ENCODE assay signal across 8 cellular contexts in the genomic region with DNA sequence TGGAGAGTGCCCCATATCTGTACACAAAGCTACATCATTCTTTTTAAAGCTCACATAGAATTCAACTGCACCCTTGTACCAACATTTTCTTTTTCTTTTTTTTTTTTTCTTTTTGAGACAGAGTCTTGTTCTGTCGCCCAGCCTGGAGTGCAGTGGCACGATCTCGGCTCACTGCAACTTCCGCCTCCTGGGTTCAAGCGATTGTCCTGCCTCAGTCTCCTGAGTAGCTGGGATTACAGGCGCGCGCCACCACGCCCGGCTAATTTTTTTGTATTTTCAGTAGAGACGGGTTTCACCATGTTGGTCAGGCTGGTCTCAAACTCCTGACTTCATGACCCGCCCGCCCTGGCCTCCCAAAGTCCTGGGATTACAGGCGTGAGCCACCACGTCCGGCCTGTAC. TPM values are rescaled to one million over a fixed set of nuclear protein-coding genes. Genes with fewer than 3 reads are reported as not detected.
DNase-seq lines count a peak whose midpoint lies in the region; ATAC-seq and TF ChIP-seq lines count a peak whose summit lies in the region.
"Not testable (repeated sequence)": the region's sequence is repeated elsewhere in the genome, so short reads cannot be mapped to it uniquely, and the experiment has no call there.

No MANE protein-coding gene starts in this region.

- H3K4me3 ChIP-seq in BLaER1 (peak overlapping the region; percentile 98), HUES6 (ENCODE audit: low read depth, low read length) (peak overlapping the region; percentile 99), adipocyte (ENCODE audit: low read length) (peak overlapping the region; percentile 93), epithelial cell of esophagus (ENCODE audit: low read length) (peak overlapping the region; percentile 54), left lung (peak overlapping the region; percentile 77 to 97), thymus (ENCODE audit: low read length) (peak overlapping the region; percentile 90)

- DNase-seq in T-helper 17 cell; adipocyte (ENCODE audit: low read depth); epithelial cell of esophagus (ENCODE audit: low read depth); left lung; osteocyte (ENCODE audit: extremely low spot score, unreplicated experiment): not testable (repeated sequence)

- H3K4me3 Mint-ChIP-seq in T-helper 17 cell (peak overlapping the region; percentile 89), osteocyte (ENCODE audit: unreplicated experiment) (peak overlapping the region; percentile 90)

- intact Hi-C loops in left lung (cut with DNase I): not testable (repeated sequence)

- H4K20me1 ChIP-seq in BLaER1: not testable (repeated sequence)

- peak overlapping the region; percentile 78 for H3K27ac Mint-ChIP-seq in T-helper 17 cell
- peak overlapping the region; percentile 57 for H3K27ac Mint-ChIP-seq in osteocyte (ENCODE audit: unreplicated experiment)

- 92% methylated on average over 16 of the region's 16 CpGs for WGBS in thymus

- not testable (repeated sequence) for H3K27me3 ChIP-seq in BLaER1; HUES6 (ENCODE audit: control insufficient read depth, insufficient read depth, low read length); adipocyte (replicated peaks; ENCODE audit: control insufficient read depth, insufficient read depth, low read length); left lung; thymus (ENCODE audit: control insufficient read depth, insufficient read depth)

- ATAC-seq in T-helper 17 cell, left lung: not testable (repeated sequence)

- not testable (repeated sequence) for H3K27ac ChIP-seq in BLaER1; HUES6 (ENCODE audit: low read depth, low read length); thymus (ENCODE audit: low read depth)
- H3K27ac ChIP-seq in left lung: peak overlapping the region in 1 of 2 donors; percentile 90

- H3K9me3 ChIP-seq in BLaER1: peaks cover 27% of the 10 kb centered on the region
- H3K9me3 ChIP-seq in HUES6 (ENCODE audit: control insufficient read depth, insufficient read depth, low read depth, low read length); T-helper 17 cell (ENCODE audit: control insufficient read depth, low read length, poor library complexity, severe bottlenecking); adipocyte (ENCODE audit: control insufficient read depth, low read length); left lung; thymus (ENCODE audit: control insufficient read depth): not testable (repeated sequence)

- H3K9ac ChIP-seq in BLaER1 (peak overlapping the region; percentile 91), adipocyte (ENCODE audit: low read length) (peak overlapping the region; percentile 90)
- H3K9ac ChIP-seq in HUES6 (ENCODE audit: low read length): not testable (repeated sequence)

- H3K4me1 ChIP-seq in BLaER1: peaks cover 11% of the 10 kb centered on the region
- H3K4me1 ChIP-seq in HUES6 (ENCODE audit: control insufficient read depth, insufficient read depth, low read length); adipocyte (ENCODE audit: control insufficient read depth, insufficient read depth, low read length); thymus (ENCODE audit: control insufficient read depth, insufficient read depth, low read length): not testable (repeated sequence)
- peaks cover 6 to 22% of the 10 kb centered on the region in 2 donors for H3K4me1 ChIP-seq in left lung

- not testable (repeated sequence) for TF ChIP-seq CTCF in epithelial cell of esophagus (IDR thresholded peaks at IDR 0.05; ENCODE audit: insufficient read depth, low read depth, low read length, missing control alignments); left lung (IDR thresholded peaks at IDR 0.05); osteocyte (IDR thresholded peaks at IDR 0.05)

- H3K4me2 ChIP-seq in BLaER1: peak overlapping the region; percentile 93

- peaks cover 21% of the 10 kb centered on the region for H3K4me1 Mint-ChIP-seq in T-helper 17 cell
- not testable (repeated sequence) for H3K4me1 Mint-ChIP-seq in osteocyte (ENCODE audit: unreplicated experiment)

- H3K36me3 Mint-ChIP-seq in T-helper 17 cell (ENCODE audit: low read depth) (peaks cover 10% of the 10 kb centered on the region), osteocyte (ENCODE audit: unreplicated experiment) (peaks cover 29% of the 10 kb centered on the region)

- H3K9me3 Mint-ChIP-seq in osteocyte (ENCODE audit: unreplicated experiment): peaks cover 14% of the 10 kb centered on the region

- H3K36me3 ChIP-seq in BLaER1 (peaks cover 45% of the 10 kb centered on the region), HUES6 (ENCODE audit: control insufficient read depth, insufficient read depth, low read length) (peaks cover 12% of the 10 kb centered on the region), left lung (peaks cover 0 to 13% of the 10 kb centered on the region in 2 donors)
- H3K36me3 ChIP-seq in adipocyte (ENCODE audit: control insufficient read depth, insufficient read depth, low read length, severe bottlenecking); thymus (ENCODE audit: control insufficient read depth, insufficient read depth): not testable (repeated sequence)

- H3K27me3 Mint-ChIP-seq in T-helper 17 cell; osteocyte (ENCODE audit: unreplicated experiment): not testable (repeated sequence)

RNA-seq across cellular contexts. Expression of gene EEFSEC, which starts 1.1 kb away (rescaled TPM):
- 10 to 100 TPM; 14.0 to 14.7 TPM for total RNA-seq in T-helper 17 cell
- total RNA-seq in left lung: 10 to 100 TPM; 11.5 to 13.4 TPM
- 14.3 and 15.6 TPM in 2 replicates for total RNA-seq in osteocyte
- polyA plus RNA-seq in thymus: 13.1 TPM

RNA-seq across cellular contexts. Expression of gene RUVBL1, which starts 30.7 kb away (rescaled TPM):
- 10 to 100 TPM; 18.5 to 21.3 TPM for total RNA-seq in T-helper 17 cell
- 10 to 100 TPM; 22.3 to 33.1 TPM for total RNA-seq in left lung
- total RNA-seq in osteocyte: 34.1 and 34.3 TPM in 2 replicates
- 25.9 TPM for polyA plus RNA-seq in thymus
